In genomic region chr5:172901012-172901780, GRCh38 we compare ENCODE assay signal across 8 cellular contexts. TPM values are rescaled to one million over a fixed set of nuclear protein-coding genes. Genes with fewer than 3 reads are reported as not detected.
DNase-seq lines count a peak whose midpoint lies in the region; ATAC-seq and TF ChIP-seq lines count a peak whose summit lies in the region.

No MANE protein-coding gene starts in this region.

- intact Hi-C loops in CD14-positive monocyte (cut with micrococcal nuclease), result no loop called here
- intact Hi-C loops in psoas muscle (cut with DNase I), result loop anchor here (2.0 to 5.0 kb wide), 4 partner anchors 34 to 134 kb away; partner anchors contain the start of gene ERGIC1 (in 1 of the 2)

- peak overlapping the region; percentile 31; the same call in 1 of the 2 replicates for H3K27ac ChIP-seq in WERI-Rb-1
- H3K27ac ChIP-seq in right atrium auricular region, result peak overlapping the region; percentile 85 to 89
- H3K27ac ChIP-seq in psoas muscle, result peak overlapping the region; percentile 97

- TF ChIP-seq CTCF in CD14-positive monocyte (IDR thresholded peaks at IDR 0.05), result no peak
- no peak for TF ChIP-seq CTCF in WERI-Rb-1 (IDR thresholded peaks at IDR 0.05; ENCODE audit: low read depth, low read length)
- TF ChIP-seq CTCF in right atrium auricular region (IDR thresholded peaks at IDR 0.05), result no peak
- TF ChIP-seq CTCF in psoas muscle (IDR thresholded peaks at IDR 0.05), result no peak

- peaks cover 0 to 1% (median 0%) of the 10 kb centered on the region in 3 donors for H3K27me3 Mint-ChIP-seq in CD14-positive monocyte (ENCODE audit: low read depth in 3 of 3)

- peaks cover 47 to 61% of the 10 kb centered on the region in 2 donors for H3K36me3 Mint-ChIP-seq in CD14-positive monocyte

- no peak overlapping the region for H3K4me3 Mint-ChIP-seq in CD14-positive monocyte

- H3K27ac Mint-ChIP-seq in CD14-positive monocyte, result peak overlapping the region in 4 of 7 donors; percentile 27 to 54 (median 37)

- WGBS in psoas muscle, 3 donors, result 39 to 55% (median 43%) methylated on average over 10 of the region's 10 CpGs

- ATAC-seq in psoas muscle, result peak; percentile 43 to 76 (median 60)

- H3K9me3 ChIP-seq in WERI-Rb-1 (ENCODE audit: severe bottlenecking) (no peaks in the 10 kb centered on the region), right atrium auricular region (no peaks in the 10 kb centered on the region), psoas muscle (no peaks in the 10 kb centered on the region)

- H3K4me3 ChIP-seq in WERI-Rb-1 (ENCODE audit: low read depth, low read length) (no peak overlapping the region), right atrium auricular region (no peak overlapping the region), psoas muscle (no peak overlapping the region)

- H3K36me3 ChIP-seq in WERI-Rb-1 (no peaks in the 10 kb centered on the region), right atrium auricular region (no peaks in the 10 kb centered on the region), psoas muscle (ENCODE audit: insufficient read depth in 1 of 2, low read depth in 1 of 2) (no peaks in the 10 kb centered on the region)

- no peaks in the 10 kb centered on the region for H3K9me3 Mint-ChIP-seq in CD14-positive monocyte

- H3K4me1 ChIP-seq in right atrium auricular region (peaks cover 0 to 88% of the 10 kb centered on the region in 2 donors), psoas muscle (peaks cover 86% of the 10 kb centered on the region)

- H3K4me1 Mint-ChIP-seq in CD14-positive monocyte, result peaks cover 8% of the 10 kb centered on the region

- DNase-seq in CD14-positive monocyte (ENCODE audit: low spot score) (no peak), WERI-Rb-1 (peak; percentile 72), right atrium auricular region (ENCODE audit: low spot score) (peak; percentile 92), psoas muscle (peak; percentile 72 to 78), COR-L47 (lab: John Stamatoyannopoulos, UW) (no peak), NCI-H69 (lab: John Stamatoyannopoulos, UW) (no peak)
- no peak for DNase-seq in stimulated activated CD8-positive, alpha-beta memory T cell treated with anti-CD3 and anti-CD28 coated beads, Interleukin-4, amount 100 ng/mL, for 48 hours
- DNase-seq in stimulated activated CD4-positive, alpha-beta T cell treated with anti-CD3 and anti-CD28 coated beads, Interleukin-4, amount 100 ng/mL, for 24 hours, result no peak

- no peaks in the 10 kb centered on the region for H3K27me3 ChIP-seq in WERI-Rb-1 (ENCODE audit: insufficient read depth, low read depth, severe bottlenecking)
- H3K27me3 ChIP-seq in right atrium auricular region, result no peaks in the 10 kb centered on the region
- no peaks in the 10 kb centered on the region for H3K27me3 ChIP-seq in psoas muscle (ENCODE audit: insufficient read depth in 3 of 3, low read length in 2 of 3)

RNA-seq across cellular contexts. Expression of gene RPL26L1, which starts 58.0 kb away (rescaled TPM):
- 10 to 100 TPM; 58.6 to 60.9 TPM for polyA plus RNA-seq in CD14-positive monocyte
- 10 to 100 TPM; 21.1 to 30.1 TPM for total RNA-seq in right atrium auricular region
- total RNA-seq in psoas muscle, result 10 to 100 TPM; 21.5 to 31.4 (median 27.7) TPM
- polyA plus RNA-seq in psoas muscle, result 10 to 100 TPM; 33.3 to 80.9 (median 50.7) TPM

Comparison
In these comparisons a context has a peak if more than half of its experiments do, and no peak if none do; other contexts are left out.
1. DNase-seq: peak in WERI-Rb-1 (single experiment), right atrium auricular region (single experiment) and psoas muscle (2 of 2); none in CD14-positive monocyte (single experiment), COR-L47 (single experiment), stimulated activated CD8-positive, alpha-beta memory T cell treated with anti-CD3 and anti-CD28 coated beads, Interleukin-4, amount 100 ng/mL, for 48 hours (single experiment), stimulated activated CD4-positive, alpha-beta T cell treated with anti-CD3 and anti-CD28 coated beads, Interleukin-4, amount 100 ng/mL, for 24 hours (single experiment) and NCI-H69 (single experiment).
2. H3K27ac ChIP-seq: peak in every context shown above with its lines; median percentile 97 in psoas muscle; 87 in right atrium auricular region; 31 in WERI-Rb-1.
3. intact Hi-C loops: an anchor here in psoas muscle (2.0 to 5.0 kb wide); none called in CD14-positive monocyte.